ENCODE assay signal across 19 cellular contexts in genomic region chr6:75250552-75250951, GRCh38.
DNase-seq lines count a peak whose midpoint lies in the region; ATAC-seq and FAIRE-seq lines count a peak whose summit lies in the region.
"Had no signal": no experiment of that assay in that cellular context is flagged by ENCODE, and none has a peak within 500 bp of the region (broad histone marks: within the 10 kb centered on the region; RNA-seq: fewer than 3 reads in every experiment).

No MANE protein-coding gene starts in this region.

- no peak for DNase-seq in GM18507 (ENCODE audit: extremely low spot score, insufficient read length, low read depth)
- no peak for DNase-seq in HUDEP-2 (lab: John Stamatoyannopoulos, UW; ENCODE audit: unreplicated experiment in 76 of 76)
- DNase-seq: AML-193; Caco-2; Calu3; CD4-positive, alpha-beta T cell; CD8-positive, alpha-beta T cell; DMS79 treated with DMSO at 0.1 percent for 48 hours; GF-D8 had no signal

- no peak for ATAC-seq in GM21737 (IDR thresholded peaks at IDR 0.05; ENCODE audit: unreplicated experiment)
- ATAC-seq: A549; CD8-positive, alpha-beta T cell had no signal

- FAIRE-seq in GM18507 (lab: Jason Lieb, UNC) = peak; percentile 31
- FAIRE-seq: A549, D721Med, G401.6, GM12891 had no signal

- H3K27me3 ChIP-seq in HUES6 (ENCODE audit: control insufficient read depth, insufficient read depth, low read length) (no peaks in the 10 kb centered on the region), iPS-20b (ENCODE audit: insufficient read depth, low read length) (0 out of 2 replicates have a peak, but pooled peaks cover 12% of the 10 kb centered on the region)
- H3K27me3 ChIP-seq: BLaER1 treated with 17β-estradiol and CSF1 and Interleukin-3, amounts not matched to agents 10 nM and 100 nM had no signal

- H3K4me3 ChIP-seq in HUES6 (ENCODE audit: low read depth, low read length) (no peak overlapping the region), iPS-20b (ENCODE audit: low read length) (peak overlapping the region; percentile 37; the same call in 1 of the 2 replicates)
- H3K4me3 ChIP-seq: A549; BLaER1 treated with 17β-estradiol and CSF1 and Interleukin-3, amounts not matched to agents 10 nM and 100 nM had no signal

- H3K4me1 ChIP-seq in HUES6 (ENCODE audit: control insufficient read depth, insufficient read depth, low read length) = peaks cover 33% of the 10 kb centered on the region
- H3K4me1 ChIP-seq in iPS-20b (ENCODE audit: insufficient read depth, low read length) = peaks cover 27% of the 10 kb centered on the region
- H3K4me1 ChIP-seq: A549; BLaER1 treated with 17β-estradiol and CSF1 and Interleukin-3, amounts not matched to agents 10 nM and 100 nM; Caco-2 had no signal

- H3K27ac ChIP-seq in HUES6 (ENCODE audit: low read depth, low read length) (peak overlapping the region; percentile 47; the same call in 1 of the 2 replicates), iPS-20b (ENCODE audit: low read length) (no peak overlapping the region)
- H3K27ac ChIP-seq: 22Rv1; A549; BLaER1 treated with 17β-estradiol and CSF1 and Interleukin-3, amounts not matched to agents 10 nM and 100 nM; C4-2B had no signal

- H3K36me3 ChIP-seq in HUES6 (ENCODE audit: control insufficient read depth, insufficient read depth, low read length) (peaks cover 12% of the 10 kb centered on the region), iPS-20b (ENCODE audit: insufficient read depth, low read depth, low read length) (peaks cover 13% of the 10 kb centered on the region; the same call in 1 of the 2 replicates)

- H3K9me3 ChIP-seq in HUES6 (ENCODE audit: control insufficient read depth, insufficient read depth, low read depth, low read length) (no peaks in the 10 kb centered on the region), iPS-20b (ENCODE audit: insufficient read depth, low read depth, low read length) (no peaks in the 10 kb centered on the region)
- H3K9me3 ChIP-seq: A549; BLaER1 treated with 17β-estradiol and CSF1 and Interleukin-3, amounts not matched to agents 10 nM and 100 nM; Caco-2 had no signal

- no peak overlapping the region for H3K9ac ChIP-seq in HUES6 (ENCODE audit: low read length)
- H3K9ac ChIP-seq in iPS-20b (ENCODE audit: low read depth, low read length) = peak overlapping the region; percentile 43; the same call in 1 of the 2 replicates
- H3K9ac ChIP-seq: BLaER1 treated with 17β-estradiol and CSF1 and Interleukin-3, amounts not matched to agents 10 nM and 100 nM had no signal
